Comparison of ENCODE assay signal across 35 cellular contexts in genomic region chr17:67662712-67663111, GRCh38.
"Had no signal": no experiment of that assay in that cellular context is flagged by ENCODE, and none has a peak within 500 bp of the region (broad histone marks: within the 10 kb centered on the region; RNA-seq: fewer than 3 reads in every experiment).

No MANE protein-coding gene starts in this region.

- H3K4me3 ChIP-seq: MG63 had no signal

- DNase-seq: Kasumi-1, MG63, MM.1S, MV-4-11, NCI-H1048, NCI-H1092, NCI-H1092 treated with DMSO at 0.1 percent for 48 hours, NCI-H1105, NCI-H1105 treated with DMSO at 0.1 percent for 48 hours, NCI-H1417, NCI-H1417 treated with DMSO at 0.1 percent for 48 hours, NCI-H1436, NCI-H1436 treated with DMSO at 0.1 percent for 48 hours, NCI-H146, NCI-H1694, NCI-H1694 treated with DMSO at 0.1 percent for 48 hours, NCI-H187, NCI-H187 treated with DMSO at 0.1 percent for 48 hours, NCI-H1930, NCI-H2029, NCI-H2029 treated with DMSO at 0.1 percent for 48 hours, NCI-H2081, NCI-H2081 treated with DMSO at 0.1 percent for 48 hours, NCI-H2107, NCI-H2171, NCI-H2171 treated with DMSO at 0.1 percent for 48 hours, NCI-H2227 treated with DMSO at 0.1 percent for 48 hours, NCI-H226, NCI-H345, NCI-H446, NCI-H446 treated with DMSO at 0.1 percent for 48 hours, NCI-H510A, NCI-H510A treated with DMSO at 0.1 percent for 48 hours, NCI-H524, NCI-H524 treated with DMSO at 0.1 percent for 48 hours had no signal

- H3K36me3 ChIP-seq: MG63 had no signal

- H3K27me3 ChIP-seq: MG63 had no signal
